ENCODE assay signal across 12 cellular contexts in the genomic region with DNA sequence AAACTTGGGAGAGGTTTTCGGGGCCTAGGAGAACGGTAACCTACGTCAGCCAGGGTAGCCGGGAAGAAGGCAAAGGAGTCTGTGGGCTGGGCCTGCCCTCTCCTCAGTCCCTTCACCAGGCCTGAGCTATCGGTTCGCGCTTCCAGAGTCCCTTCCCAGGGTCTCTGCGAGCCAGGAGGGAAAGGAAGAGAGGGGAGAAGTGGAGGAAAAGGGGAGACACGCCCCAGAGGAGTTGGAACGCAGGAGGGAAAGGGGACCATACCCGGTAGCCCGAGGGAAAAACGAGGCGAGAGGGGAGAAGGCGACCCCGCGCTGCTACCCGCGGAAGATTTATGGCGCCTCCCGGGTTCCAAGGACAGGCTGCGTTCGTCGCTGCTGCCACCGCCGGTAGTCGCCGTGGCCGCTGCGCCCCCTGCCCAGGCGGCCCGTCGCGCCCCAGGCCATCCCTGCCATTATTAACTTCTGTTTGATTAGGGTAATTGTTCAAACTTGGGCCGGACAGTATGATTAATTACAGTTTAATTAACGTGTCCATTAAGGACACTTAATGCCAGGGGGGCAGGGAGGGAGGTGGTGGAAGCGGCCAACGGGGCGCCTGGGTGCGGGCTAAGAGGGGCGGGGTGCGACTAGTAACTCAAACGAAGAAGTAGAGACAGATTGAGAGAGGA. TPM values are rescaled to one million over a fixed set of nuclear protein-coding genes. Genes with fewer than 3 reads are reported as not detected.
A peak's percentile ranks its signal among the peaks of the same experiment; 100 is the strongest.
DNase-seq lines count a peak whose midpoint lies in the region; ATAC-seq and TF ChIP-seq lines count a peak whose summit lies in the region.
"Had no signal": no experiment of that assay in that cellular context is flagged by ENCODE, and none has a peak within 500 bp of the region (broad histone marks: within the 10 kb centered on the region; RNA-seq: fewer than 3 reads in every experiment).

No MANE protein-coding gene starts in this region.

- H3K27ac ChIP-seq in CD4-positive, alpha-beta T cell (ENCODE audit: low read depth, low read length): no peak overlapping the region
- H3K27ac ChIP-seq: foreskin keratinocyte, testis had no signal

- ATAC-seq in CD4-positive, alpha-beta T cell (ENCODE audit: poor library complexity): no peak
- no peak for ATAC-seq in HG03135 (IDR thresholded peaks at IDR 0.05; ENCODE audit: unreplicated experiment)
- ATAC-seq: foreskin keratinocyte had no signal

- no peak overlapping the region for H3K27ac Mint-ChIP-seq in CD4-positive, alpha-beta T cell
- H3K27ac Mint-ChIP-seq in Calu3 (ENCODE audit: unreplicated experiment) (no peak overlapping the region), nephron (no peak overlapping the region)
- peak overlapping the region; percentile 79 for H3K27ac Mint-ChIP-seq in activated T-helper 1 cell treated with anti-CD3 and anti-CD28 coated beads, Interleukin-12 subunit alpha, Interleukin-12 subunit beta, Interleukin-2, Interleukin-4 antibody, amounts not matched to agents 30 ng/mL and 10 ng/mL and 1 ng/mL, durations not matched to agents 14 hours and 24 hours and 36 hours

- peaks cover 56% of the 10 kb centered on the region for H3K4me1 Mint-ChIP-seq in CD4-positive, alpha-beta T cell (ENCODE audit: low read depth)
- peaks cover 13% of the 10 kb centered on the region for H3K4me1 Mint-ChIP-seq in Calu3 (ENCODE audit: low read depth, unreplicated experiment)
- H3K4me1 Mint-ChIP-seq in activated T-helper 1 cell treated with anti-CD3 and anti-CD28 coated beads, Interleukin-12 subunit alpha, Interleukin-12 subunit beta, Interleukin-2, Interleukin-4 antibody, amounts not matched to agents 30 ng/mL and 10 ng/mL and 1 ng/mL, durations not matched to agents 14 hours and 24 hours and 36 hours (ENCODE audit: low read depth): peaks cover 19% of the 10 kb centered on the region
- H3K4me1 Mint-ChIP-seq in nephron: peaks cover 32% of the 10 kb centered on the region

- no peaks in the 10 kb centered on the region for H3K9me3 ChIP-seq in CD4-positive, alpha-beta T cell (ENCODE audit: control insufficient read depth, low read length)
- H3K9me3 ChIP-seq: testis had no signal

- H3K4me3 Mint-ChIP-seq in CD4-positive, alpha-beta T cell: peak overlapping the region; percentile 74
- peak overlapping the region; percentile 1 for H3K4me3 Mint-ChIP-seq in Calu3 (ENCODE audit: low read depth, unreplicated experiment)
- H3K4me3 Mint-ChIP-seq in activated T-helper 1 cell treated with anti-CD3 and anti-CD28 coated beads, Interleukin-12 subunit alpha, Interleukin-12 subunit beta, Interleukin-2, Interleukin-4 antibody, amounts not matched to agents 30 ng/mL and 10 ng/mL and 1 ng/mL, durations not matched to agents 14 hours and 24 hours and 36 hours: no peak overlapping the region
- peak overlapping the region; percentile 66 to 71 (median 70) for H3K4me3 Mint-ChIP-seq in nephron

- no TSS peak for BruUV-seq in Calu3 (replicated peaks; lab: Mats Ljungman, UMichigan)

- no peak for TF ChIP-seq CTCF in CD4-positive, alpha-beta T cell (IDR thresholded peaks at IDR 0.05)
- no peak for TF ChIP-seq CTCF in Calu3 (IDR thresholded peaks at IDR 0.05; ENCODE audit: unreplicated experiment)
- no peak for TF ChIP-seq CTCF in nephron (IDR thresholded peaks at IDR 0.05; ENCODE audit: unreplicated experiment in 3 of 3)

- DNase-seq in CD4-positive, alpha-beta T cell: no peak
- DNase-seq in Calu3 (no peak), NCI-H2171 treated with DMSO at 0.1 percent for 48 hours (lab: John Stamatoyannopoulos, UW) (no peak), SKM-1 (lab: John Stamatoyannopoulos, UW; ENCODE audit: unreplicated experiment) (no peak)
- no peak for DNase-seq in activated T-helper 1 cell treated with anti-CD3 and anti-CD28 coated beads, Interleukin-12 subunit alpha, Interleukin-12 subunit beta, Interleukin-2, Interleukin-4 antibody, amounts not matched to agents 30 ng/mL and 10 ng/mL and 1 ng/mL, durations not matched to agents 14 hours and 24 hours and 36 hours (ENCODE audit: low spot score)
- DNase-seq: foreskin keratinocyte, NCI-H2171, testis had no signal

- intact Hi-C loops in CD4-positive, alpha-beta T cell (cut with DNase I, micrococcal nuclease): no loop called here
- intact Hi-C loops in Calu3 (cut with micrococcal nuclease; ENCODE audit: unreplicated experiment): no loop called here
- intact Hi-C loops in activated T-helper 1 cell treated with anti-CD3 and anti-CD28 coated beads, Interleukin-12 subunit alpha, Interleukin-12 subunit beta, Interleukin-2, Interleukin-4 antibody, amounts not matched to agents 30 ng/mL and 10 ng/mL and 1 ng/mL, durations not matched to agents 14 hours and 24 hours and 36 hours (cut with micrococcal nuclease): loop anchor here (2.0 to 5.0 kb wide), 3 partner anchors 13 to 300 kb away; a partner anchor contains a TSS

- H3K27me3 Mint-ChIP-seq in CD4-positive, alpha-beta T cell: peaks cover 91% of the 10 kb centered on the region
- H3K27me3 Mint-ChIP-seq in Calu3 (ENCODE audit: unreplicated experiment): peaks cover 100% of the 10 kb centered on the region
- H3K27me3 Mint-ChIP-seq in activated T-helper 1 cell treated with anti-CD3 and anti-CD28 coated beads, Interleukin-12 subunit alpha, Interleukin-12 subunit beta, Interleukin-2, Interleukin-4 antibody, amounts not matched to agents 30 ng/mL and 10 ng/mL and 1 ng/mL, durations not matched to agents 14 hours and 24 hours and 36 hours (ENCODE audit: insufficient read depth): peaks cover 75% of the 10 kb centered on the region
- peaks cover 94% of the 10 kb centered on the region for H3K27me3 Mint-ChIP-seq in nephron (ENCODE audit: low read depth)

- H3K27me3 ChIP-seq in CD4-positive, alpha-beta T cell (ENCODE audit: control insufficient read depth, insufficient read depth, low read length): peaks cover 79% of the 10 kb centered on the region
- H3K27me3 ChIP-seq: testis had no signal

- H3K9me3 Mint-ChIP-seq in CD4-positive, alpha-beta T cell: no peaks in the 10 kb centered on the region
- no peaks in the 10 kb centered on the region for H3K9me3 Mint-ChIP-seq in Calu3 (ENCODE audit: low read depth, unreplicated experiment)
- no peaks in the 10 kb centered on the region for H3K9me3 Mint-ChIP-seq in activated T-helper 1 cell treated with anti-CD3 and anti-CD28 coated beads, Interleukin-12 subunit alpha, Interleukin-12 subunit beta, Interleukin-2, Interleukin-4 antibody, amounts not matched to agents 30 ng/mL and 10 ng/mL and 1 ng/mL, durations not matched to agents 14 hours and 24 hours and 36 hours
- peaks cover 10% of the 10 kb centered on the region for H3K9me3 Mint-ChIP-seq in nephron

- POLR2A ChIA-PET in CD4-positive, alpha-beta T cell (lab: Charles Lee): interaction anchor here (1.3 kb wide), 1 partner anchor 37 kb away, joined by 6 read pairs; no protein-coding TSS in a partner anchor

- CTCF ChIA-PET in CD4-positive, alpha-beta T cell (lab: Charles Lee): no interaction called here
- CTCF ChIA-PET in Calu3 (lab: Charles Lee): no interaction called here

- H3K36me3 Mint-ChIP-seq in CD4-positive, alpha-beta T cell (ENCODE audit: low read depth): no peaks in the 10 kb centered on the region
- H3K36me3 Mint-ChIP-seq in Calu3 (ENCODE audit: insufficient read depth, unreplicated experiment): peaks cover 20% of the 10 kb centered on the region
- H3K36me3 Mint-ChIP-seq in activated T-helper 1 cell treated with anti-CD3 and anti-CD28 coated beads, Interleukin-12 subunit alpha, Interleukin-12 subunit beta, Interleukin-2, Interleukin-4 antibody, amounts not matched to agents 30 ng/mL and 10 ng/mL and 1 ng/mL, durations not matched to agents 14 hours and 24 hours and 36 hours (ENCODE audit: low read depth): peaks cover 7% of the 10 kb centered on the region
- no peaks in the 10 kb centered on the region for H3K36me3 Mint-ChIP-seq in nephron (ENCODE audit: low read depth)

RNA-seq across cellular contexts. Expression of a gene that starts 3.4 kb away (rescaled TPM):
- total RNA-seq in CD4-positive, alpha-beta T cell: 1 to 10 TPM; 1.8 to 2.2 TPM
- 0.17 and 0.27 TPM in 2 replicates for total RNA-seq in Calu3 (2022)
- total RNA-seq in activated T-helper 1 cell treated with anti-CD3 and anti-CD28 coated beads, Interleukin-12 subunit alpha, Interleukin-12 subunit beta, Interleukin-2, Interleukin-4 antibody, amounts not matched to agents 30 ng/mL and 10 ng/mL and 1 ng/mL, durations not matched to agents 14 hours and 24 hours and 36 hours: 0.21 TPM in 1 of 2 replicates, not detected in the other
- total RNA-seq: foreskin keratinocyte had no signal

RNA-seq across cellular contexts. Expression of a gene that starts 17.9 kb away (rescaled TPM):
- not detected for total RNA-seq in CD4-positive, alpha-beta T cell
- not detected in 2 replicates for total RNA-seq in Calu3 (2022)
- not detected in 2 replicates for total RNA-seq in activated T-helper 1 cell treated with anti-CD3 and anti-CD28 coated beads, Interleukin-12 subunit alpha, Interleukin-12 subunit beta, Interleukin-2, Interleukin-4 antibody, amounts not matched to agents 30 ng/mL and 10 ng/mL and 1 ng/mL, durations not matched to agents 14 hours and 24 hours and 36 hours
- total RNA-seq: foreskin keratinocyte; OCI-LY7; T-helper 1 cell treated with Interleukin-12 subunit alpha and Interleukin-12 subunit beta and Interleukin-4 antibody, amounts not matched to agents 30 ng/mL and 1 ng/mL, for 36 hours; testis had no signal
